Comparison of ENCODE assay signal across 11 cellular contexts in the genomic region with DNA sequence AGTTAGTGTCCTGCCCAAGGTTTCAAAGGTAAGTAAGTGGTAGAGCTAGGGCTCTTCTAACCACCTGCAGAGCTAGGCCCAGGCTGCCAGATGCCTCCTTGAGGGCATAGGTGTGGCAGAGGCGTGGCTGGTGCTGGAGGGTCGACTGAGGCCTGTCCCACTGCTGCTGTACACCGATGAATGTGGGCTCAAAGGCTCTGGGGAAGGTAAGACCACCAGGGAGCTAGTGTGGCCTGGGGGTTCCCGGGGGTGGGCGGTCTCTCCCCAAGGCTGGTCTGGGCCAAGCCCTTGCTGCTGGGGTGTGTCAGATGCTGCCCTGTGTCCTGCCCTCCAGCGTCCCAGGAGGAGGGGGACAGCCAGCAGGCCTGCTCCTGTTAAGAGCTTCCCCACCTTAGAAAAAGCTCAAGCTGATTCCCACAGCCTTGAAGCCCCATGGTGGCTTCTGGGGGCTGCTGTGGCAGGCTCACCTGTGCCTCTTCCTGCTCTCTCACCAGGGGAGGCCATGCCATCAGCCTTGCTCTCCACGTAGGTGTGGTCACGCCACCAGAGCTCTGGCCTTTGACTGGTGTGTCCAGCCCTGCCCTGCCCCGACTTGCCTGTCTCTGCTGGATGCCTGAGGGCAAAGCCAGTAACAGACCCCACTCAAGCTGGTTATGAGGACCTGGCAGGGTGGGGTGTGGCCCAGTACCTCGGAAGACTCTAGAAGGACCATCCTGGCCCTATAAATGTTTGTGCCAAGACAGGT. TPM values are rescaled to one million over a fixed set of nuclear protein-coding genes. Genes with fewer than 3 reads are reported as not detected.
DNase-seq lines count a peak whose midpoint lies in the region; ATAC-seq and TF ChIP-seq lines count a peak whose summit lies in the region.
"Had no signal": no experiment of that assay in that cellular context is flagged by ENCODE, and none has a peak within 500 bp of the region (broad histone marks: within the 10 kb centered on the region; RNA-seq: fewer than 3 reads in every experiment).

No MANE protein-coding gene starts in this region.

- no peak for TF ChIP-seq CTCF in HFFc6 (IDR thresholded peaks at IDR 0.05)
- TF ChIP-seq CTCF in coronary artery (IDR thresholded peaks at IDR 0.05): no peak
- no peak for TF ChIP-seq CTCF in GM20000 (IDR thresholded peaks at IDR 0.05; ENCODE audit: extremely low read depth, missing control alignments)

- H3K4me3 Mint-ChIP-seq in HFFc6: peak overlapping the region; percentile 20; the same call in 1 of the 2 replicates
- peak overlapping the region in 3 of 10 donors; percentile 30 to 58 (median 51) for H3K4me3 Mint-ChIP-seq in naive thymus-derived CD4-positive, alpha-beta T cell

- DNase-seq in HFFc6: no peak
- DNase-seq in coronary artery (ENCODE audit: low spot score): peak; percentile 74
- DNase-seq in naive thymus-derived CD4-positive, alpha-beta T cell: no peak
- no peak for DNase-seq in HuH-7.5 (ENCODE audit: low spot score)
- no peak for DNase-seq in GM20000 (ENCODE audit: low spot score)
- DNase-seq in stimulated activated CD4-positive, alpha-beta T cell treated with anti-CD3 and anti-CD28 coated beads, Interleukin-4, amount 100 ng/mL, for 24 hours: no peak
- DNase-seq: kidney glomerular epithelial cell, NCI-H345 had no signal

- H3K4me1 ChIP-seq in ACC112 (ENCODE audit: control insufficient read depth, insufficient read depth, low read length, unreplicated experiment): peaks cover 86% of the 10 kb centered on the region
- peaks cover 47 to 69% of the 10 kb centered on the region in 2 donors for H3K4me1 ChIP-seq in naive thymus-derived CD4-positive, alpha-beta T cell (ENCODE audit: control insufficient read depth in 2 of 2, insufficient read depth in 2 of 2, low read length in 2 of 2)

- H3K27ac Mint-ChIP-seq in HFFc6: peak overlapping the region; percentile 86
- peak overlapping the region; percentile 83 to 99 (median 90) for H3K27ac Mint-ChIP-seq in naive thymus-derived CD4-positive, alpha-beta T cell

- POLR2A ChIA-PET in naive thymus-derived CD4-positive, alpha-beta T cell (lab: Charles Lee): interaction anchor here (0.8 to 9.4 kb wide), 3 partner anchors 8 to 39 kb away, joined by 3 to 64 read pairs (median 10); partner anchors contain the start of gene SH2B3

- H3K4me3 ChIP-seq in ACC112 (ENCODE audit: low read depth, low read length) (no peak overlapping the region), coronary artery (no peak overlapping the region)
- no peak overlapping the region for H3K4me3 ChIP-seq in naive thymus-derived CD4-positive, alpha-beta T cell (ENCODE audit: low read length)
- H3K4me3 ChIP-seq: tibial artery had no signal

- no peaks in the 10 kb centered on the region for H3K9me3 ChIP-seq in naive thymus-derived CD4-positive, alpha-beta T cell (ENCODE audit: control insufficient read depth in 2 of 3, low read length in 3 of 3)
- H3K9me3 ChIP-seq: tibial artery had no signal

- no peak for ATAC-seq in naive thymus-derived CD4-positive, alpha-beta T cell
- ATAC-seq in HG02973 (IDR thresholded peaks at IDR 0.05; ENCODE audit: unreplicated experiment): no peak

- peaks cover 83% of the 10 kb centered on the region for H3K4me1 Mint-ChIP-seq in HFFc6 (ENCODE audit: low read depth)
- peaks cover 49 to 92% (median 85%) of the 10 kb centered on the region in 7 donors for H3K4me1 Mint-ChIP-seq in naive thymus-derived CD4-positive, alpha-beta T cell

- H3K27me3 ChIP-seq in ACC112 (ENCODE audit: insufficient read depth, low read length): no peaks in the 10 kb centered on the region
- no peaks in the 10 kb centered on the region for H3K27me3 ChIP-seq in naive thymus-derived CD4-positive, alpha-beta T cell (ENCODE audit: control insufficient read depth in 2 of 2, insufficient read depth in 2 of 2, low read length in 2 of 2)
- H3K27me3 ChIP-seq: tibial artery had no signal

- peaks cover 6% of the 10 kb centered on the region; the same call in 1 of the 2 replicates for H3K36me3 ChIP-seq in ACC112 (ENCODE audit: insufficient read depth, low read length)
- H3K36me3 ChIP-seq in naive thymus-derived CD4-positive, alpha-beta T cell (ENCODE audit: control insufficient read depth in 2 of 3, insufficient read depth in 3 of 3, low read length in 3 of 3): peaks cover 0 to 41% (median 0%) of the 10 kb centered on the region in 3 experiments

- H2AFZ ChIP-seq in ACC112 (ENCODE audit: low read length, unreplicated experiment): no peak overlapping the region

- peaks cover 8% of the 10 kb centered on the region; the same call in 1 of the 2 replicates for H3K9me3 Mint-ChIP-seq in HFFc6
- peaks cover 0 to 2% (median 0%) of the 10 kb centered on the region in 11 donors for H3K9me3 Mint-ChIP-seq in naive thymus-derived CD4-positive, alpha-beta T cell

- H3K27me3 Mint-ChIP-seq in HFFc6 (ENCODE audit: insufficient read depth): peaks cover 73% of the 10 kb centered on the region
- H3K27me3 Mint-ChIP-seq in naive thymus-derived CD4-positive, alpha-beta T cell: no peaks in the 10 kb centered on the region

- CTCF ChIA-PET in naive thymus-derived CD4-positive, alpha-beta T cell (lab: Charles Lee): interaction anchor here (1.3 to 11.6 kb wide), 4 partner anchors 9 to 42 kb away, joined by 4 to 462 read pairs (median 9); partner anchors contain the start of gene SH2B3

- H3K79me2 ChIP-seq in ACC112 (ENCODE audit: control insufficient read depth, insufficient read depth, low read length, unreplicated experiment): peaks cover 84% of the 10 kb centered on the region

- H3K36me3 Mint-ChIP-seq in HFFc6 (ENCODE audit: low read depth): peaks cover 29% of the 10 kb centered on the region
- peaks cover 0 to 37% (median 0%) of the 10 kb centered on the region in 5 donors for H3K36me3 Mint-ChIP-seq in naive thymus-derived CD4-positive, alpha-beta T cell

- intact Hi-C loops in naive thymus-derived CD4-positive, alpha-beta T cell (cut with micrococcal nuclease): no loop called here

- peak overlapping the region; percentile 62 for H3K27ac ChIP-seq in ACC112 (ENCODE audit: low read depth, low read length)
- H3K27ac ChIP-seq in coronary artery: peak overlapping the region; percentile 20 to 48
- peak overlapping the region; percentile 43 for H3K27ac ChIP-seq in naive thymus-derived CD4-positive, alpha-beta T cell (ENCODE audit: low read depth, low read length)

RNA-seq across cellular contexts. Expression of gene SH2B3, which starts 36.8 kb away (rescaled TPM):
- 10 to 100 TPM; 54.0 to 80.3 (median 69.8) TPM for total RNA-seq in HFFc6 (2021; fragmentation: NEBNext Ultra II Directional; extraction: Animal tissue kit (Norgen Biotek cat#: 25700))
- 10 to 100 TPM; 18.5 to 71.4 (median 29.8) TPM for total RNA-seq in naive thymus-derived CD4-positive, alpha-beta T cell
- polyA plus RNA-seq in naive thymus-derived CD4-positive, alpha-beta T cell: 1 to 10 TPM; 3.5 to 7.8 TPM
